15 cellular contexts compared by ENCODE assay signal in genomic region chr6:162973975-162974374, GRCh38.
DNase-seq lines count a peak whose midpoint lies in the region; ATAC-seq and TF ChIP-seq lines count a peak whose summit lies in the region.
"Had no signal": no experiment of that assay in that cellular context is flagged by ENCODE, and none has a peak within 500 bp of the region (broad histone marks: within the 10 kb centered on the region; RNA-seq: fewer than 3 reads in every experiment).

No MANE protein-coding gene starts in this region.

- intact Hi-C loops in gastrocnemius medialis (cut with DNase I; ENCODE audit: low total_unique reads) (loop anchor here (5.0 to 10.0 kb wide), 2 partner anchors 363 to 431 kb away; no protein-coding TSS in a partner anchor), left lung (cut with DNase I) (no loop called here), body of pancreas (cut with DNase I) (no loop called here)

- H3K4me3 ChIP-seq in gastrocnemius medialis = peak overlapping the region in 3 of 4 donors; percentile 9 to 30 (median 19)
- H3K4me3 ChIP-seq in left lung = no peak overlapping the region
- H3K4me3 ChIP-seq in body of pancreas = no peak overlapping the region

- H3K4me3 Mint-ChIP-seq in glutamatergic neuron (ENCODE audit: unreplicated experiment) = peak overlapping the region; percentile 66

- ATAC-seq in gastrocnemius medialis (peak; percentile 38 to 60), left lung (no peak), body of pancreas (no peak)
- ATAC-seq: PC-3 had no signal

- H3K27me3 Mint-ChIP-seq in glutamatergic neuron (ENCODE audit: unreplicated experiment) = peaks cover 10% of the 10 kb centered on the region

- H3K36me3 ChIP-seq in gastrocnemius medialis (no peaks in the 10 kb centered on the region), left lung (no peaks in the 10 kb centered on the region), body of pancreas (replicated peaks in 1 of 2; ENCODE audit: insufficient read depth in 1 of 2, low read depth in 2 of 2) (no peaks in the 10 kb centered on the region)

- H3K27ac ChIP-seq in gastrocnemius medialis (peak overlapping the region; percentile 63 to 83 (median 68)), left lung (no peak overlapping the region), body of pancreas (no peak overlapping the region)

- peaks cover 24 to 33% of the 10 kb centered on the region in 2 donors for H3K4me1 ChIP-seq in gastrocnemius medialis
- H3K4me1 ChIP-seq in left lung = no peaks in the 10 kb centered on the region
- no peaks in the 10 kb centered on the region for H3K4me1 ChIP-seq in body of pancreas

- TF ChIP-seq POLR2A in gastrocnemius medialis (IDR thresholded peaks at IDR 0.05) (no peak), body of pancreas (IDR thresholded peaks at IDR 0.05) (no peak)

- H3K36me3 Mint-ChIP-seq in glutamatergic neuron (ENCODE audit: unreplicated experiment) = peaks cover 3% of the 10 kb centered on the region

- peaks cover 11% of the 10 kb centered on the region for H3K9me3 Mint-ChIP-seq in glutamatergic neuron (ENCODE audit: unreplicated experiment)

- DNase-seq in Ammon's horn (ENCODE audit: low spot score) (peak; percentile 59), NCI-H2171 (lab: John Stamatoyannopoulos, UW) (peak; percentile 80), glutamatergic neuron (peak; percentile 37), gastrocnemius medialis (peak in 1 of 2 donors; percentile 54), DMS153 treated with DMSO at 0.1 percent for 48 hours (lab: John Stamatoyannopoulos, UW; ENCODE audit: unreplicated experiment) (no peak), DMS53 treated with DMSO at 0.1 percent for 48 hours (lab: John Stamatoyannopoulos, UW; ENCODE audit: unreplicated experiment) (no peak), left lung (no peak), body of pancreas (no peak)
- DNase-seq: DND-41, GDM1, KG1, NCI-H1092, NCI-H187, NCI-H510A, PC-3 had no signal

- TF ChIP-seq CTCF in glutamatergic neuron (IDR thresholded peaks at IDR 0.05; ENCODE audit: partially characterized antibody, unreplicated experiment) (no peak), gastrocnemius medialis (IDR thresholded peaks at IDR 0.05 in 4 of 5, conservative IDR thresholded peaks at IDR 0.05 in 1 of 5) (no peak), left lung (IDR thresholded peaks at IDR 0.05) (no peak), body of pancreas (IDR thresholded peaks at IDR 0.05) (no peak)

- peak overlapping the region; percentile 94 for H3K27ac Mint-ChIP-seq in glutamatergic neuron (ENCODE audit: unreplicated experiment)

- WGBS in body of pancreas, 2 donors = 75 to 84% methylated on average over 5 of the region's 5 CpGs

- in situ Hi-C loops in gastrocnemius medialis (cut with MboI; ENCODE audit: low sequenced_read_pairs in 4 of 4) = no loop called here

- no peaks in the 10 kb centered on the region for H3K9me3 ChIP-seq in gastrocnemius medialis
- H3K9me3 ChIP-seq in left lung = peaks cover 0 to 7% of the 10 kb centered on the region in 2 donors
- no peaks in the 10 kb centered on the region for H3K9me3 ChIP-seq in body of pancreas

- peaks cover 53% of the 10 kb centered on the region for H3K4me1 Mint-ChIP-seq in glutamatergic neuron (ENCODE audit: low read depth, unreplicated experiment)

- no peaks in the 10 kb centered on the region for H3K27me3 ChIP-seq in gastrocnemius medialis
- H3K27me3 ChIP-seq in left lung = no peaks in the 10 kb centered on the region
- no peaks in the 10 kb centered on the region for H3K27me3 ChIP-seq in body of pancreas

Comparison
In these comparisons a context has a peak if more than half of its experiments do, and no peak if none do; other contexts are left out.
1. DNase-seq: peak in Ammon's horn (single experiment), NCI-H2171 (single experiment) and glutamatergic neuron (single experiment); none in DMS153 treated with DMSO at 0.1 percent for 48 hours (single experiment), DMS53 treated with DMSO at 0.1 percent for 48 hours (single experiment), left lung (0 of 2) and body of pancreas (0 of 4).
2. ATAC-seq: peak in gastrocnemius medialis (2 of 2); none in left lung (single experiment) and body of pancreas (single experiment).
3. H3K27ac ChIP-seq: peak in gastrocnemius medialis (4 of 4); none in left lung (0 of 2) and body of pancreas (0 of 4).
4. H3K4me3 ChIP-seq: peak in gastrocnemius medialis (3 of 4); none in left lung (0 of 2) and body of pancreas (0 of 2).